38 cellular contexts compared by ENCODE assay signal in genomic region chr6:104984831-104985230, GRCh38. TPM values are rescaled to one million over a fixed set of nuclear protein-coding genes. Genes with fewer than 3 reads are reported as not detected.
"Had no signal": no experiment of that assay in that cellular context is flagged by ENCODE, and none has a peak within 500 bp of the region (broad histone marks: within the 10 kb centered on the region; RNA-seq: fewer than 3 reads in every experiment).

No MANE protein-coding gene starts in this region.

- H3K27ac ChIP-seq: KMS-11 had no signal

- H3K36me3 ChIP-seq: MG63 had no signal

- H3K4me3 ChIP-seq: MG63 had no signal

- H3K27me3 ChIP-seq: MG63 had no signal

- DNase-seq: Karpas-422, Kasumi-1, KG1, MG63, MM.1S, MV-4-11, NCI-H1048, NCI-H1092, NCI-H1092 treated with DMSO at 0.1 percent for 48 hours, NCI-H1105, NCI-H1105 treated with DMSO at 0.1 percent for 48 hours, NCI-H1417, NCI-H1417 treated with DMSO at 0.1 percent for 48 hours, NCI-H1436, NCI-H1436 treated with DMSO at 0.1 percent for 48 hours, NCI-H146, NCI-H1694, NCI-H1694 treated with DMSO at 0.1 percent for 48 hours, NCI-H187, NCI-H187 treated with DMSO at 0.1 percent for 48 hours, NCI-H2029, NCI-H2029 treated with DMSO at 0.1 percent for 48 hours, NCI-H2081, NCI-H2081 treated with DMSO at 0.1 percent for 48 hours, NCI-H2107, NCI-H2171, NCI-H2171 treated with DMSO at 0.1 percent for 48 hours, NCI-H2227 treated with DMSO at 0.1 percent for 48 hours, NCI-H226, NCI-H345, NCI-H446, NCI-H446 treated with DMSO at 0.1 percent for 48 hours, NCI-H510A, NCI-H510A treated with DMSO at 0.1 percent for 48 hours had no signal

- H3K4me2 ChIP-seq: KMS-11 had no signal

- H3K9me3 ChIP-seq: MG63 had no signal

RNA-seq across cellular contexts. Expression of gene LIN28B, which starts 27.9 kb away (rescaled TPM):
- total RNA-seq: LHCN-M2, MCF 10A, NCI-H460 had no signal
